In the genomic region with DNA sequence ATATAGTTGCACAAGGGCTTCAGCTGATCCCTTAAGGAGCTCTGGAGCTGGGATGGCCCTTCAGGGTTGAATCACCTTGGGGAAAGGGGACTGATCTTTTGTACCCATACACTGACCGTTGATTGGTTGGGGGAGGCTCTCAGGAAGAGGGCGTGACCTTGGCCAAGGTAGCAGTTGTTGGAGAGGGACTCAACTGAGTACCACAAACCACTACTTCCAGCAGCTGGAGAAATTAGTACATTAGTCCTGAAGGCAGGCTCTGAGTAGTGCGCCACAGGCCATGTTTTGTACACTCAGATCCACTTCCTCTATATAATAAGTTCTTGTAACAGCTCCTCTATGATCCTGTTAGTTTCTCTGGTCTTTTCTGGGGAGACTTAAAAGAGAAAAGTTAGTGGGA, we compare ENCODE assay signal across 22 cellular contexts.
"Had no signal": no experiment of that assay in that cellular context is flagged by ENCODE, and none has a peak within 500 bp of the region (broad histone marks: within the 10 kb centered on the region; RNA-seq: fewer than 3 reads in every experiment).

No MANE protein-coding gene starts in this region.

- H3K4me1 Mint-ChIP-seq: activated naive CD8-positive, alpha-beta T cell treated with anti-CD3 and anti-CD28 coated beads, Interleukin-2, amount 10 ng/mL, durations not matched to agents 7 days and 5 days; naive B cell; stimulated activated memory B cell treated with anti-CD40 and anti-IgM and Interleukin-4, amounts not matched to agents 10 μg/mL and 1 μg/mL and 100 μg/mL, for 72 hours; T-helper 17 cell had no signal

- H3K27me3 ChIP-seq: heart left ventricle, right lobe of liver, transverse colon had no signal

- H3K27ac Mint-ChIP-seq: activated naive CD8-positive, alpha-beta T cell treated with anti-CD3 and anti-CD28 coated beads, Interleukin-2, amount 10 ng/mL, durations not matched to agents 7 days and 5 days; activated T-helper 2 cell treated with anti-CD3 and anti-CD28 coated beads, Interferon-gamma antibody, Interleukin-2, Interleukin-4, amounts not matched to agents 10 μg/mL and 5 μg/mL and 100 μg/mL, durations not matched to agents 14 hours and 24 hours and 36 hours; dendritic cell treated with granulocyte-macrophage colony-stimulating factor and Interleukin-4, amounts not matched to agents 40 ng/mL and 50 ng/mL, for 4 days; naive B cell; stimulated activated memory B cell treated with anti-CD40 and anti-IgM and Interleukin-4, amounts not matched to agents 10 μg/mL and 1 μg/mL and 100 μg/mL, for 72 hours; T-helper 17 cell had no signal

- ATAC-seq: activated T-cell treated with anti-CD3 and anti-CD28 coated beads, Interleukin-2, amount 50 U/mL, for 4 hours; heart left ventricle; left ventricle myocardium superior; right lobe of liver; stimulated activated memory B cell treated with anti-CD40 and anti-IgM and Interleukin-4, amounts not matched to agents 10 μg/mL and 1 μg/mL and 100 μg/mL, for 72 hours; T-helper 17 cell had no signal

- H3K4me3 Mint-ChIP-seq: activated naive CD8-positive, alpha-beta T cell treated with anti-CD3 and anti-CD28 coated beads, Interleukin-2, amount 10 ng/mL, durations not matched to agents 7 days and 5 days; activated T-cell treated with anti-CD3 and anti-CD28 coated beads, Interleukin-2, amount 50 U/mL, for 4 hours; dendritic cell treated with granulocyte-macrophage colony-stimulating factor and Interleukin-4, amounts not matched to agents 40 ng/mL and 50 ng/mL, for 4 days; naive B cell; stimulated activated memory B cell treated with anti-CD40 and anti-IgM and Interleukin-4, amounts not matched to agents 10 μg/mL and 1 μg/mL and 100 μg/mL, for 72 hours; T-helper 17 cell had no signal

- H3K27me3 Mint-ChIP-seq: activated naive CD8-positive, alpha-beta T cell treated with anti-CD3 and anti-CD28 coated beads, Interleukin-2, amount 10 ng/mL, durations not matched to agents 7 days and 5 days; dendritic cell treated with granulocyte-macrophage colony-stimulating factor and Interleukin-4, amounts not matched to agents 40 ng/mL and 50 ng/mL, for 4 days; naive B cell; stimulated activated memory B cell treated with anti-CD40 and anti-IgM and Interleukin-4, amounts not matched to agents 10 μg/mL and 1 μg/mL and 100 μg/mL, for 72 hours; T-helper 17 cell had no signal

- DNase-seq: activated CD4-positive, alpha-beta T cell treated with anti-CD3 and anti-CD28 coated beads for 1 hour; activated CD4-positive, alpha-beta T cell treated with anti-CD3 and anti-CD28 coated beads, Interleukin-2, amount 50 U/mL, for 1 hour; activated CD8-positive, alpha-beta memory T cell treated with anti-CD3 and anti-CD28 coated beads, Interleukin-2, amount 50 U/mL, for 48 hours; activated naive CD4-positive, alpha-beta T cell; activated naive CD8-positive, alpha-beta T cell treated with anti-CD3 and anti-CD28 coated beads, Interleukin-2, amount 10 ng/mL, durations not matched to agents 7 days and 5 days; activated T-cell treated with anti-CD3 and anti-CD28 coated beads, Interleukin-2, amount 50 U/mL, for 4 hours; amniotic stem cell; effector CD4-positive, alpha-beta T cell; heart left ventricle; left ventricle myocardium superior; mammary epithelial cell; midbrain; naive B cell; occipital lobe; small intestine; stimulated activated CD4-positive, alpha-beta T cell treated with anti-CD3 and anti-CD28 coated beads, Interleukin-2, amount 100 ng/mL, for 24 hours; T-helper 17 cell; transverse colon had no signal

- H3K27ac ChIP-seq: heart left ventricle, right lobe of liver, transverse colon had no signal

- H3K9me3 ChIP-seq: right lobe of liver, transverse colon had no signal

- H3K9me3 Mint-ChIP-seq: activated T-cell treated with anti-CD3 and anti-CD28 coated beads, Interleukin-2, amount 50 U/mL, for 4 hours; activated T-helper 2 cell treated with anti-CD3 and anti-CD28 coated beads, Interferon-gamma antibody, Interleukin-2, Interleukin-4, amounts not matched to agents 10 μg/mL and 5 μg/mL and 100 μg/mL, durations not matched to agents 14 hours and 24 hours and 36 hours; dendritic cell treated with granulocyte-macrophage colony-stimulating factor and Interleukin-4, amounts not matched to agents 40 ng/mL and 50 ng/mL, for 4 days had no signal

- H3K36me3 ChIP-seq: heart left ventricle, right lobe of liver, transverse colon had no signal

- H3K4me1 ChIP-seq: right lobe of liver had no signal

- H3K4me3 ChIP-seq: heart left ventricle, right lobe of liver, transverse colon had no signal
